Comparison of ENCODE assay signal across 20 cellular contexts in the genomic region with DNA sequence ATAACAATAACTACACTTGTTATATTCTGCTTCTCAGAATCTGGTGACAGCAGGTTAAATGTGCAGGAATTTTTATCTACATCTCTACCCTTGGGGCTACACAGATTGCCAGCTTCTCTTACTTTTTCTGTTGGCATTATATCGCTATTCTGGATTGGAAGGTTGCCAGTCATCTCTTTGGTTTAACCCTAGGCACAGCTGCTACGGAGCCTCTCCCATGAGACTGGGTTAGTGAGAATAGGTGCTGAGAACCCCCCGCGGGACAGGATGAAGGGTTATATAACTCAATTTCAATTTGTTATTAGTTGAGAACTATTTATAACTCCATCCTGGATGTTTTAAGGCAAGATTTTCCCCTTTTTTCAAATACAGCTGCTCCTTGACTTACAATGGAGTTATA.
DNase-seq lines count a peak whose midpoint lies in the region; ATAC-seq and TF ChIP-seq lines count a peak whose summit lies in the region.
"Had no signal": no experiment of that assay in that cellular context is flagged by ENCODE, and none has a peak within 500 bp of the region (broad histone marks: within the 10 kb centered on the region; RNA-seq: fewer than 3 reads in every experiment).

No MANE protein-coding gene starts in this region.

- TF ChIP-seq CTCF in hepatocyte (IDR thresholded peaks at IDR 0.05; ENCODE audit: poor library complexity) (no peak), prostate gland (IDR thresholded peaks at IDR 0.05) (no peak), nephron progenitor cell (IDR thresholded peaks at IDR 0.05) (no peak)

- H3K9me2 ChIP-seq in hepatocyte (replicated peaks; ENCODE audit: insufficient read depth) = no peaks in the 10 kb centered on the region

- intact Hi-C loops in prostate gland (cut with DNase I) = no loop called here

- H3K9me3 Mint-ChIP-seq in nephron progenitor cell = peaks cover 42% of the 10 kb centered on the region

- H3K27me3 ChIP-seq in hepatocyte = no peaks in the 10 kb centered on the region
- no peaks in the 10 kb centered on the region for H3K27me3 ChIP-seq in prostate gland (replicated peaks; ENCODE audit: insufficient read depth)
- H3K27me3 ChIP-seq: neural progenitor cell had no signal

- H3K4me1 ChIP-seq in hepatocyte (ENCODE audit: insufficient read depth) (peaks cover 30% of the 10 kb centered on the region), prostate gland (replicated peaks) (no peaks in the 10 kb centered on the region)
- H3K4me1 ChIP-seq: neural progenitor cell had no signal

- no peak overlapping the region for H3K4me3 ChIP-seq in hepatocyte
- H3K4me3 ChIP-seq in prostate gland = no peak overlapping the region
- H3K4me3 ChIP-seq: neural progenitor cell had no signal

- no peaks in the 10 kb centered on the region for H3K4me1 Mint-ChIP-seq in nephron progenitor cell
- H3K4me1 Mint-ChIP-seq: neural progenitor cell had no signal

- WGBS in hepatocyte (ENCODE audit: low lambda C conversion rate, missing lambda C conversion rate) = 91% methylated on average over 4 of the region's 4 CpGs
- WGBS in prostate gland = 73% methylated on average over 4 of the region's 4 CpGs

- no peak overlapping the region for H3K4me2 ChIP-seq in hepatocyte
- H3K4me2 ChIP-seq: neural progenitor cell had no signal

- H3K27ac ChIP-seq in hepatocyte (peak overlapping the region; percentile 73), prostate gland (no peak overlapping the region)
- H3K27ac ChIP-seq: neural progenitor cell had no signal

- peak; percentile 6 for DNase-seq in NCI-H345 (lab: John Stamatoyannopoulos, UW)
- DNase-seq in NCI-H345 treated with DMSO at 0.1 percent for 48 hours (lab: John Stamatoyannopoulos, UW; ENCODE audit: unreplicated experiment) = no peak
- DNase-seq in NCI-H1694 treated with DMSO at 0.1 percent for 48 hours (lab: John Stamatoyannopoulos, UW) = peak; percentile 25
- no peak for DNase-seq in hepatocyte (ENCODE audit: low spot score)
- no peak for DNase-seq in NK-92 (lab: John Stamatoyannopoulos, UW; ENCODE audit: unreplicated experiment)
- no peak for DNase-seq in prostate gland (ENCODE audit: low spot score)
- no peak for DNase-seq in nephron progenitor cell
- DNase-seq: activated CD4-positive, CD25-positive, alpha-beta regulatory T cell treated with anti-CD3 and anti-CD28 coated beads, Interleukin-2, amount 50 U/mL, for 72 hours; activated naive CD4-positive, alpha-beta T cell treated with anti-CD3 and anti-CD28 coated beads, Interleukin-2, amount 50 U/mL, for 16 hours; DMS79; hypothalamus; kidney; mesenchymal stem cell; MV-4-11; retina; SIG-M5; stimulated activated naive CD4-positive, alpha-beta T cell treated with Interleukin-2 at 50 U/mL for 16 hours had no signal

- TF ChIP-seq POLR2A in prostate gland (IDR thresholded peaks at IDR 0.05) = no peak

- H3K36me3 Mint-ChIP-seq in nephron progenitor cell (ENCODE audit: low read depth) = peaks cover 54% of the 10 kb centered on the region

- H3K9me3 ChIP-seq in hepatocyte (ENCODE audit: low read depth) (peaks cover 15% of the 10 kb centered on the region), prostate gland (no peaks in the 10 kb centered on the region)

- H2AFZ ChIP-seq in hepatocyte = no peak overlapping the region
- H2AFZ ChIP-seq: neural progenitor cell had no signal

- peak; percentile 39 for ATAC-seq in GM18907 (IDR thresholded peaks at IDR 0.05; ENCODE audit: unreplicated experiment)

- H3K4me3 Mint-ChIP-seq in nephron progenitor cell = no peak overlapping the region
- H3K4me3 Mint-ChIP-seq: neural progenitor cell; T-helper 2 cell treated with Interferon-gamma antibody and Interleukin-4, amounts not matched to agents 5 μg/mL and 100 μg/mL, for 36 hours had no signal

- H3K27ac Mint-ChIP-seq in nephron progenitor cell = no peak overlapping the region
- H3K27ac Mint-ChIP-seq: neural progenitor cell; T-helper 2 cell treated with Interferon-gamma antibody and Interleukin-4, amounts not matched to agents 5 μg/mL and 100 μg/mL, for 36 hours had no signal

- peaks cover 75% of the 10 kb centered on the region for H3K79me2 ChIP-seq in hepatocyte

- H3K27me3 Mint-ChIP-seq in nephron progenitor cell (ENCODE audit: low read depth, poor library complexity) = peaks cover 4% of the 10 kb centered on the region

- H3K36me3 ChIP-seq in hepatocyte (replicated peaks; ENCODE audit: insufficient read depth, low read depth) (peaks cover 5% of the 10 kb centered on the region), prostate gland (no peaks in the 10 kb centered on the region)
- H3K36me3 ChIP-seq: neural progenitor cell had no signal

- H4K20me1 ChIP-seq in hepatocyte (ENCODE audit: insufficient read depth, poor library complexity, severe bottlenecking) = peaks cover 4% of the 10 kb centered on the region

Comparison
In these comparisons a context has a peak if more than half of its experiments do, and no peak if none do; other contexts are left out.
1. DNase-seq: peak in NCI-H345 (single experiment) and NCI-H1694 treated with DMSO at 0.1 percent for 48 hours (single experiment); none in NCI-H345 treated with DMSO at 0.1 percent for 48 hours (single experiment), hepatocyte (single experiment), NK-92 (single experiment), prostate gland (single experiment) and nephron progenitor cell (single experiment).